15 cellular contexts compared by ENCODE assay signal in genomic region chr22:20517422-20517821, GRCh38. TPM values are rescaled to one million over a fixed set of nuclear protein-coding genes. Genes with fewer than 3 reads are reported as not detected.
DNase-seq lines count a peak whose midpoint lies in the region; ATAC-seq, FAIRE-seq and TF ChIP-seq lines count a peak whose summit lies in the region.
"Had no signal": no experiment of that assay in that cellular context is flagged by ENCODE, and none has a peak within 500 bp of the region (broad histone marks: within the 10 kb centered on the region; RNA-seq: fewer than 3 reads in every experiment).

No MANE protein-coding gene starts in this region.

- ATAC-seq in activated CD8-positive, alpha-beta T cell treated with anti-CD3 and anti-CD28 coated beads for 36 hours, result peak; percentile 34
- ATAC-seq in GM19328 (IDR thresholded peaks at IDR 0.05; ENCODE audit: unreplicated experiment) (no peak), HG02938 (IDR thresholded peaks at IDR 0.05; ENCODE audit: unreplicated experiment) (no peak)
- ATAC-seq: upper lobe of right lung had no signal

- POLR2A ChIA-PET in activated CD4-positive, alpha-beta T cell treated with anti-CD3 and anti-CD28 coated beads, Interleukin-2, amount 10 ng/mL, durations not matched to agents 7 days and 5 days (lab: Charles Lee), result no interaction called here
- POLR2A ChIA-PET in activated CD8-positive, alpha-beta T cell treated with anti-CD3 and anti-CD28 coated beads for 36 hours (lab: Charles Lee), result interaction anchor here (1.2 to 5.5 kb wide), 4 partner anchors 9 to 34 kb away, joined by 3 to 53 read pairs (median 5); partner anchors contain the start of gene MED15
- POLR2A ChIA-PET in endothelial cell of umbilical vein (lab: Charles Lee), result interaction anchor here (0.8 to 1.0 kb wide), 2 partner anchors 8 to 9 kb away, joined by 3 to 4 read pairs; no protein-coding TSS in a partner anchor

- H3K9me3 ChIP-seq in endothelial cell of umbilical vein (replicated peaks; ENCODE audit: control insufficient read depth, insufficient read depth, low read length) (no peaks in the 10 kb centered on the region), osteoblast (ENCODE audit: low read depth, low read length) (no peaks in the 10 kb centered on the region)
- H3K9me3 ChIP-seq: ovary, upper lobe of right lung had no signal

- H2AFZ ChIP-seq in endothelial cell of umbilical vein (ENCODE audit: low read depth, low read length) (no peak overlapping the region), osteoblast (ENCODE audit: low read length) (no peak overlapping the region)

- H3K9ac ChIP-seq in endothelial cell of umbilical vein (replicated peaks; ENCODE audit: extremely low read depth, insufficient read depth, low read length), result no peak overlapping the region

- TF ChIP-seq POLR2A in endothelial cell of umbilical vein (IDR thresholded peaks at IDR 0.05; ENCODE audit: low read depth, low read length), result no peak

- no peaks in the 10 kb centered on the region for H3K9me1 ChIP-seq in endothelial cell of umbilical vein (replicated peaks; ENCODE audit: control insufficient read depth, extremely low read depth, insufficient read depth, low read length)

- dilution Hi-C loops in endothelial cell of umbilical vein (cut with MboI; ENCODE audit: extremely low pct_ligation_motif_present, low sequenced_read_pairs), result no loop called here

- H3K4me3 ChIP-seq in endothelial cell of umbilical vein (replicated peaks in 1 of 3; ENCODE audit: insufficient read depth in 1 of 3, low read depth in 1 of 3, low read length in 3 of 3) (no peak overlapping the region), osteoblast (ENCODE audit: insufficient read depth, low read length) (no peak overlapping the region)
- H3K4me3 ChIP-seq: ovary, upper lobe of right lung had no signal

- CTCF ChIA-PET in activated CD4-positive, alpha-beta T cell treated with anti-CD3 and anti-CD28 coated beads, Interleukin-2, amount 10 ng/mL, durations not matched to agents 7 days and 5 days (lab: Charles Lee), result interaction anchor here (0.8 to 1.6 kb wide), 3 partner anchors 9 to 99 kb away, joined by 4 to 5 read pairs (median 4); no protein-coding TSS in a partner anchor
- CTCF ChIA-PET in activated CD8-positive, alpha-beta T cell treated with anti-CD3 and anti-CD28 coated beads for 36 hours (lab: Charles Lee), result interaction anchor here (1.2 to 2.1 kb wide), 2 partner anchors 47 to 48 kb away, joined by 3 to 5 read pairs; no protein-coding TSS in a partner anchor
- CTCF ChIA-PET in endothelial cell of umbilical vein (lab: Charles Lee), result interaction anchor here (0.6 to 1.8 kb wide), 6 partner anchors 9 to 45 kb away, joined by 3 to 9 read pairs (median 3); partner anchors contain the start of gene MED15

- H3K27ac Mint-ChIP-seq in activated CD4-positive, alpha-beta T cell treated with anti-CD3 and anti-CD28 coated beads, Interleukin-2, amount 10 ng/mL, durations not matched to agents 7 days and 5 days, result peak overlapping the region; percentile 68
- peak overlapping the region; percentile 80 for H3K27ac Mint-ChIP-seq in activated CD8-positive, alpha-beta T cell treated with anti-CD3 and anti-CD28 coated beads for 36 hours

- no peak overlapping the region for H3K4me3 Mint-ChIP-seq in activated CD4-positive, alpha-beta T cell treated with anti-CD3 and anti-CD28 coated beads, Interleukin-2, amount 10 ng/mL, durations not matched to agents 7 days and 5 days
- no peak overlapping the region for H3K4me3 Mint-ChIP-seq in activated CD8-positive, alpha-beta T cell treated with anti-CD3 and anti-CD28 coated beads for 36 hours

- DNase-seq in activated CD4-positive, alpha-beta T cell treated with anti-CD3 and anti-CD28 coated beads, Interleukin-2, amount 10 ng/mL, durations not matched to agents 7 days and 5 days, result no peak
- DNase-seq in activated CD4-positive, alpha-beta T cell treated with anti-CD3 and anti-CD28 coated beads, Interleukin-2, amount 50 U/mL, for 48 hours, result no peak
- no peak for DNase-seq in activated CD8-positive, alpha-beta T cell treated with anti-CD3 and anti-CD28 coated beads for 36 hours
- peak; percentile 55 for DNase-seq in endothelial cell of umbilical vein (ENCODE audit: low read depth, low spot score)
- DNase-seq in osteoblast (ENCODE audit: insufficient read length, low spot score, missing footprints), result no peak
- no peak for DNase-seq in NCI-H1092 (lab: John Stamatoyannopoulos, UW)
- DNase-seq: ACHN, activated gamma-delta T cell treated with Interleukin-2 at 50 U/mL for 16 hours, mesendoderm, NCI-H1092 treated with DMSO at 0.1 percent for 48 hours, ovary, upper lobe of right lung had no signal

- peak; percentile 44 for FAIRE-seq in endothelial cell of umbilical vein (lab: Jason Lieb, UNC)
- FAIRE-seq: D721Med had no signal

- H3K4me1 Mint-ChIP-seq in activated CD4-positive, alpha-beta T cell treated with anti-CD3 and anti-CD28 coated beads, Interleukin-2, amount 10 ng/mL, durations not matched to agents 7 days and 5 days, result peaks cover 48% of the 10 kb centered on the region
- peaks cover 72% of the 10 kb centered on the region for H3K4me1 Mint-ChIP-seq in activated CD8-positive, alpha-beta T cell treated with anti-CD3 and anti-CD28 coated beads for 36 hours (ENCODE audit: low read depth)

- H3K36me3 ChIP-seq in endothelial cell of umbilical vein (ENCODE audit: control insufficient read depth in 2 of 2, extremely low read depth in 1 of 2, insufficient read depth in 2 of 2, low read length in 2 of 2), result peaks cover 3 to 9% of the 10 kb centered on the region in 2 experiments
- H3K36me3 ChIP-seq in osteoblast (ENCODE audit: insufficient read depth, low read length), result peaks cover 31% of the 10 kb centered on the region
- H3K36me3 ChIP-seq: ovary had no signal

- H3K27me3 Mint-ChIP-seq in activated CD4-positive, alpha-beta T cell treated with anti-CD3 and anti-CD28 coated beads, Interleukin-2, amount 10 ng/mL, durations not matched to agents 7 days and 5 days, result no peaks in the 10 kb centered on the region
- H3K27me3 Mint-ChIP-seq in activated CD8-positive, alpha-beta T cell treated with anti-CD3 and anti-CD28 coated beads for 36 hours, result no peaks in the 10 kb centered on the region

- no peak overlapping the region for H3K4me2 ChIP-seq in endothelial cell of umbilical vein (ENCODE audit: insufficient read depth, low read length)
- H3K4me2 ChIP-seq in osteoblast (ENCODE audit: insufficient read depth, low read length), result no peak overlapping the region

- intact Hi-C loops in activated CD8-positive, alpha-beta T cell treated with anti-CD3 and anti-CD28 coated beads for 36 hours (cut with micrococcal nuclease), result no loop called here
- intact Hi-C loops in endothelial cell of umbilical vein (cut with micrococcal nuclease), result no loop called here

- peaks cover 36% of the 10 kb centered on the region for H3K4me1 ChIP-seq in endothelial cell of umbilical vein (ENCODE audit: control insufficient read depth, extremely low read depth, insufficient read depth, low read length)
- peaks cover 36% of the 10 kb centered on the region for H3K4me1 ChIP-seq in osteoblast (ENCODE audit: insufficient read depth, low read length)

- H3K27ac ChIP-seq in endothelial cell of umbilical vein (ENCODE audit: insufficient read depth, low read depth, low read length), result peak overlapping the region; percentile 44
- peak overlapping the region; percentile 39 for H3K27ac ChIP-seq in osteoblast (ENCODE audit: low read depth, low read length)
- H3K27ac ChIP-seq: ovary, upper lobe of right lung had no signal

- H3K79me2 ChIP-seq in endothelial cell of umbilical vein (ENCODE audit: control insufficient read depth, insufficient read depth, low read length) (peaks cover 92% of the 10 kb centered on the region), osteoblast (ENCODE audit: insufficient read depth, low read length) (peaks cover 96% of the 10 kb centered on the region)

- no peak for TF ChIP-seq CTCF in activated CD8-positive, alpha-beta T cell treated with anti-CD3 and anti-CD28 coated beads for 36 hours (IDR thresholded peaks at IDR 0.05)
- no peak for TF ChIP-seq CTCF in endothelial cell of umbilical vein (IDR thresholded peaks at IDR 0.05; ENCODE audit: extremely low read depth in 1 of 2, insufficient read depth in 1 of 2, low read depth in 1 of 2, low read length in 2 of 2)
- TF ChIP-seq CTCF in osteoblast (IDR thresholded peaks at IDR 0.05; ENCODE audit: extremely low read depth, low read depth, low read length), result no peak

- H3K36me3 Mint-ChIP-seq in activated CD4-positive, alpha-beta T cell treated with anti-CD3 and anti-CD28 coated beads, Interleukin-2, amount 10 ng/mL, durations not matched to agents 7 days and 5 days (ENCODE audit: low read depth), result peaks cover 47% of the 10 kb centered on the region
- H3K36me3 Mint-ChIP-seq in activated CD8-positive, alpha-beta T cell treated with anti-CD3 and anti-CD28 coated beads for 36 hours (ENCODE audit: low read depth), result peaks cover 41% of the 10 kb centered on the region

- H3K27me3 ChIP-seq in endothelial cell of umbilical vein (ENCODE audit: control insufficient read depth in 2 of 2, insufficient read depth in 2 of 2, low read length in 2 of 2) (no peaks in the 10 kb centered on the region), osteoblast (ENCODE audit: insufficient read depth, low read length) (no peaks in the 10 kb centered on the region)
- H3K27me3 ChIP-seq: ovary, upper lobe of right lung had no signal

- H3K9me3 Mint-ChIP-seq in activated CD4-positive, alpha-beta T cell treated with anti-CD3 and anti-CD28 coated beads, Interleukin-2, amount 10 ng/mL, durations not matched to agents 7 days and 5 days, result no peaks in the 10 kb centered on the region
- no peaks in the 10 kb centered on the region for H3K9me3 Mint-ChIP-seq in activated CD8-positive, alpha-beta T cell treated with anti-CD3 and anti-CD28 coated beads for 36 hours

- no TSS peak for BruUV-seq in endothelial cell of umbilical vein (replicated peaks; lab: Mats Ljungman, UMichigan)

- H4K20me1 ChIP-seq in endothelial cell of umbilical vein (replicated peaks; ENCODE audit: control insufficient read depth, extremely low read depth, insufficient read depth, low read length) (peaks cover 7% of the 10 kb centered on the region), osteoblast (ENCODE audit: insufficient read depth, low read length) (peaks cover 79% of the 10 kb centered on the region)

RNA-seq across cellular contexts. Expression of gene MED15, which starts 10.0 kb away (rescaled TPM):
- 100 to 1,000 TPM; 141 to 182 TPM for total RNA-seq in activated CD4-positive, alpha-beta T cell treated with anti-CD3 and anti-CD28 coated beads, Interleukin-2, amount 10 ng/mL, durations not matched to agents 7 days and 5 days
- 100 to 1,000 TPM; 110 to 118 TPM for total RNA-seq in activated CD8-positive, alpha-beta T cell treated with anti-CD3 and anti-CD28 coated beads for 36 hours
- total RNA-seq in endothelial cell of umbilical vein, result 126 and 138 TPM in 2 replicates
- 68.1 and 85.1 TPM in 2 replicates for polyA plus RNA-seq in endothelial cell of umbilical vein
- polyA plus RNA-seq in endothelial cell of umbilical vein (2011; cell fraction: cytosol; rRNA removed), result 39.4 and 44.2 TPM in 2 replicates
- 186 and 198 TPM in 2 replicates for polyA plus RNA-seq in endothelial cell of umbilical vein (2011; cell fraction: nucleus; rRNA removed)
- polyA plus RNA-seq in endothelial cell of umbilical vein (2012), result 54.1 and 54.9 TPM in 2 replicates
- polyA minus RNA-seq in endothelial cell of umbilical vein, result 86.6 and 102 TPM in 2 replicates
- 22.4 TPM for polyA minus RNA-seq in endothelial cell of umbilical vein (2011; cell fraction: cytosol; rRNA and poly(A)+ RNA removed)
- polyA minus RNA-seq in endothelial cell of umbilical vein (2011; cell fraction: nucleus; rRNA and poly(A)+ RNA removed), result 145 and 223 TPM in 2 replicates
- 36.9 and 49.8 TPM in 2 replicates for total RNA-seq in osteoblast

RNA-seq across cellular contexts. Expression of gene KLHL22, which starts 21.8 kb away (rescaled TPM):
- 10 to 100 TPM; 38.7 to 40.1 TPM for total RNA-seq in activated CD4-positive, alpha-beta T cell treated with anti-CD3 and anti-CD28 coated beads, Interleukin-2, amount 10 ng/mL, durations not matched to agents 7 days and 5 days
- total RNA-seq in activated CD8-positive, alpha-beta T cell treated with anti-CD3 and anti-CD28 coated beads for 36 hours, result 10 to 100 TPM; 16.3 to 17.9 TPM
- total RNA-seq in endothelial cell of umbilical vein, result 20.1 and 24.2 TPM in 2 replicates
- 33.6 and 38.1 TPM in 2 replicates for polyA plus RNA-seq in endothelial cell of umbilical vein
- 19.9 and 24.6 TPM in 2 replicates for polyA plus RNA-seq in endothelial cell of umbilical vein (2011; cell fraction: cytosol; rRNA removed)
- 33.5 and 50.8 TPM in 2 replicates for polyA plus RNA-seq in endothelial cell of umbilical vein (2011; cell fraction: nucleus; rRNA removed)
- polyA plus RNA-seq in endothelial cell of umbilical vein (2012), result 14.3 and 15.8 TPM in 2 replicates
- polyA minus RNA-seq in endothelial cell of umbilical vein, result 40.5 and 44.8 TPM in 2 replicates
- 4.0 TPM for polyA minus RNA-seq in endothelial cell of umbilical vein (2011; cell fraction: cytosol; rRNA and poly(A)+ RNA removed)
- 21.8 and 24.5 TPM in 2 replicates for polyA minus RNA-seq in endothelial cell of umbilical vein (2011; cell fraction: nucleus; rRNA and poly(A)+ RNA removed)
- total RNA-seq in osteoblast, result 36.9 and 46.6 TPM in 2 replicates
